In genomic region chr3:163671201-163671600, GRCh38 we compare ENCODE assay signal across 22 cellular contexts.
"Had no signal": no experiment of that assay in that cellular context is flagged by ENCODE, and none has a peak within 500 bp of the region (broad histone marks: within the 10 kb centered on the region; RNA-seq: fewer than 3 reads in every experiment).

No MANE protein-coding gene starts in this region.

- H3K4me3 ChIP-seq: coronary artery, gastroesophageal sphincter, heart left ventricle, tibial artery had no signal

- H3K36me3 Mint-ChIP-seq: activated naive CD4-positive, alpha-beta T cell treated with anti-CD3 and anti-CD28 coated beads, Interleukin-2, amount 10 ng/mL, durations not matched to agents 7 days and 5 days; brain had no signal

- H3K4me1 ChIP-seq: gastroesophageal sphincter, heart left ventricle, tibial artery had no signal

- ATAC-seq: activated CD4-positive, CD25-positive, alpha-beta regulatory T cell treated with anti-CD3 and anti-CD28 coated beads, Interleukin-2, amount 50 U/mL, for 24 hours; activated CD8-positive, alpha-beta T cell treated with anti-CD3 and anti-CD28 coated beads, Interleukin-2, amount 10 ng/mL, durations not matched to agents 7 days and 5 days; activated naive CD8-positive, alpha-beta T cell treated with anti-CD3 and anti-CD28 coated beads, Interleukin-2, amount 50 U/mL, for 24 hours; esophagus mucosa; gastroesophageal sphincter; heart left ventricle; left lobe of liver had no signal

- H3K27ac ChIP-seq: coronary artery, gastroesophageal sphincter, heart left ventricle, tibial artery had no signal

- H3K27me3 Mint-ChIP-seq: activated CD4-positive, alpha-beta T cell treated with anti-CD3 and anti-CD28 coated beads, Interleukin-2, amount 10 ng/mL, durations not matched to agents 7 days and 5 days; activated naive CD4-positive, alpha-beta T cell treated with anti-CD3 and anti-CD28 coated beads, Interleukin-2, amount 10 ng/mL, durations not matched to agents 7 days and 5 days; activated naive CD8-positive, alpha-beta T cell treated with anti-CD3 and anti-CD28 coated beads, Interleukin-2, amount 50 U/mL, for 24 hours had no signal

- H3K36me3 ChIP-seq: gastroesophageal sphincter, heart left ventricle, tibial artery had no signal

- H3K9me3 ChIP-seq: tibial artery had no signal

- H3K4me1 Mint-ChIP-seq: activated CD4-positive, alpha-beta T cell treated with anti-CD3 and anti-CD28 coated beads, Interleukin-2, amount 10 ng/mL, durations not matched to agents 7 days and 5 days; activated naive CD4-positive, alpha-beta T cell treated with anti-CD3 and anti-CD28 coated beads, Interleukin-2, amount 10 ng/mL, durations not matched to agents 7 days and 5 days; activated naive CD8-positive, alpha-beta T cell treated with anti-CD3 and anti-CD28 coated beads, Interleukin-2, amount 50 U/mL, for 24 hours; brain had no signal

- H3K27ac Mint-ChIP-seq: activated CD4-positive, alpha-beta T cell treated with anti-CD3 and anti-CD28 coated beads, Interleukin-2, amount 10 ng/mL, durations not matched to agents 7 days and 5 days; activated CD8-positive, alpha-beta T cell treated with anti-CD3 and anti-CD28 coated beads, Interleukin-2, amount 10 ng/mL, durations not matched to agents 7 days and 5 days; activated naive CD4-positive, alpha-beta T cell treated with anti-CD3 and anti-CD28 coated beads, Interleukin-2, amount 10 ng/mL, durations not matched to agents 7 days and 5 days; activated naive CD8-positive, alpha-beta T cell treated with anti-CD3 and anti-CD28 coated beads, Interleukin-2, amount 50 U/mL, for 24 hours; brain had no signal

- H3K27me3 ChIP-seq: gastroesophageal sphincter, heart left ventricle, tibial artery had no signal

- H3K4me3 Mint-ChIP-seq: activated CD4-positive, alpha-beta T cell treated with anti-CD3 and anti-CD28 coated beads, Interleukin-2, amount 10 ng/mL, durations not matched to agents 7 days and 5 days; activated CD8-positive, alpha-beta T cell treated with anti-CD3 and anti-CD28 coated beads, Interleukin-2, amount 10 ng/mL, durations not matched to agents 7 days and 5 days; activated naive CD4-positive, alpha-beta T cell treated with anti-CD3 and anti-CD28 coated beads, Interleukin-2, amount 10 ng/mL, durations not matched to agents 7 days and 5 days; activated naive CD8-positive, alpha-beta T cell treated with anti-CD3 and anti-CD28 coated beads, Interleukin-2, amount 50 U/mL, for 24 hours; brain had no signal

- DNase-seq: activated CD4-positive, alpha-beta T cell treated with anti-CD3 and anti-CD28 coated beads, Interleukin-2, amount 10 ng/mL, durations not matched to agents 7 days and 5 days; activated CD8-positive, alpha-beta memory T cell treated with anti-CD3 and anti-CD28 coated beads, Interleukin-2, amount 50 U/mL, for 4 hours; activated CD8-positive, alpha-beta T cell treated with anti-CD3 and anti-CD28 coated beads, Interleukin-2, amount 10 ng/mL, durations not matched to agents 7 days and 5 days; activated effector memory CD4-positive, alpha-beta T cell treated with Interleukin-2 at 50 U/mL for 16 hours; activated naive CD4-positive, alpha-beta T cell treated with anti-CD3 and anti-CD28 coated beads, Interleukin-2, amount 10 ng/mL, durations not matched to agents 7 days and 5 days; activated naive CD8-positive, alpha-beta T cell treated with anti-CD3 and anti-CD28 coated beads, Interleukin-2, amount 50 U/mL, for 24 hours; activated T-cell treated with anti-CD3 and anti-CD28 coated beads, Interleukin-2, amount 50 U/mL, for 48 hours; anterior cingulate cortex; central memory CD4-positive, alpha-beta T cell; heart left ventricle; kidney; retina; stimulated activated CD8-positive, alpha-beta memory T cell treated with anti-CD3 and anti-CD28 coated beads, Interleukin-4, amount 100 ng/mL, for 48 hours; stimulated activated naive CD4-positive, alpha-beta T cell; tibial artery had no signal

- FAIRE-seq: kidney, urothelium cell line had no signal
